In the genomic region with DNA sequence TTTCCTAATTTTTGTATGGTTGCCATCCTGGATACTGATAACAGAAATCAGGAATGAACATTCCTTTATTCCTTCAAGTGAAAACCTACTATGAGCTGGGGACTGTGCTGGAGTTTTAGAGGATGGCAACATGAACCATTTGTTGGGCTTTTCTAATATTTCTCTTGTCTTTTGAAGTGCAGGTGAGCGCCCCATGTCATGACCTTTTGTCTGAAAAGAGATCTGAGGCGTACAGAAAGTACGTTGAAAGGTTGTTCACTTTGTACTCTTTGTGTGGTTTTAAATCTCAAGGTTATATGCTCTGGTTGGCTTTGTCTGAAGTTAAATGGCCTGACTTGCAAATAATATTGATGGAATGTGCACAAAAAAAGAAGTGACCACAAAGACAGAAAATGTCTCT, we compare ENCODE assay signal across 1 cellular context.
TF ChIP-seq lines count a peak whose summit lies in the region.

No MANE protein-coding gene starts in this region.

TF ChIP-seq in HepG2, 621 proteins besides CTCF, POLR2A, EP300 and RAD21 (continued from another document and continues in another):
- TF ChIP-seq ZNF232 (CRISPR knock-in tag; IDR thresholded peaks at IDR 0.05; ENCODE audit: borderline replicate concordance) (no peak), SUZ12 (IDR thresholded peaks at IDR 0.05; ENCODE audit: low read depth, low read length) (no peak), KAT7 (CRISPR knock-in tag; IDR thresholded peaks at IDR 0.05; ENCODE audit: borderline replicate concordance) (no peak), ZNF331 (CRISPR knock-in tag; IDR thresholded peaks at IDR 0.05) (no peak), FOXP1 (IDR thresholded peaks at IDR 0.05) (no peak), FOXP1 (CRISPR knock-in tag; IDR thresholded peaks at IDR 0.05) (no peak), SCMH1 (CRISPR knock-in tag; IDR thresholded peaks at IDR 0.05; ENCODE audit: borderline replicate concordance) (no peak), STAT5B (CRISPR knock-in tag; IDR thresholded peaks at IDR 0.05) (no peak), ZEB1 (IDR thresholded peaks at IDR 0.05; ENCODE audit: insufficient replicate concordance, low read depth) (no peak), HOXA3 (CRISPR knock-in tag; IDR thresholded peaks at IDR 0.05) (no peak), ZNF7 (CRISPR knock-in tag; IDR thresholded peaks at IDR 0.05) (no peak), NR2F2 (IDR thresholded peaks at IDR 0.05; ENCODE audit: borderline replicate concordance, low read depth) (peak; percentile 91), PHF20 (CRISPR knock-in tag; IDR thresholded peaks at IDR 0.05) (no peak), ARNTL (CRISPR knock-in tag; IDR thresholded peaks at IDR 0.05) (no peak), SP4 (CRISPR knock-in tag; IDR thresholded peaks at IDR 0.05) (no peak), PAX8 (CRISPR knock-in tag; IDR thresholded peaks at IDR 0.05; ENCODE audit: borderline replicate concordance) (no peak), IRX3 (CRISPR knock-in tag; IDR thresholded peaks at IDR 0.05; ENCODE audit: borderline replicate concordance, low read depth) (no peak), ZNF572 (CRISPR knock-in tag; IDR thresholded peaks at IDR 0.05) (no peak), ZNF562 (CRISPR knock-in tag; IDR thresholded peaks at IDR 0.05; ENCODE audit: borderline replicate concordance) (no peak), CREM (IDR thresholded peaks at IDR 0.05) (peak; percentile 57), CREM (CRISPR knock-in tag; IDR thresholded peaks at IDR 0.05) (no peak), ZNF713 (CRISPR knock-in tag; IDR thresholded peaks at IDR 0.05) (no peak), HOXA5 (CRISPR knock-in tag; IDR thresholded peaks at IDR 0.05) (no peak), NFIC (IDR thresholded peaks at IDR 0.05; ENCODE audit: low read length) (peak; percentile 57; the same call in 1 of the 2 replicates), IRF2 (CRISPR knock-in tag; IDR thresholded peaks at IDR 0.05) (no peak), ZNF253 (CRISPR knock-in tag; IDR thresholded peaks at IDR 0.05; ENCODE audit: borderline replicate concordance) (no peak), NPAS2 (CRISPR knock-in tag; IDR thresholded peaks at IDR 0.05; ENCODE audit: borderline replicate concordance) (no peak), ONECUT2 (CRISPR knock-in tag; IDR thresholded peaks at IDR 0.05) (no peak), ZNF33A (CRISPR knock-in tag; IDR thresholded peaks at IDR 0.05; ENCODE audit: borderline replicate concordance) (no peak), ZNF781 (CRISPR knock-in tag; IDR thresholded peaks at IDR 0.05; ENCODE audit: borderline replicate concordance, not compliant biosample characterization) (no peak), ZNF468 (CRISPR knock-in tag; IDR thresholded peaks at IDR 0.05) (no peak), ZNF660 (CRISPR knock-in tag; IDR thresholded peaks at IDR 0.05; ENCODE audit: borderline replicate concordance, low read depth) (no peak), MED1 (CRISPR knock-in tag; IDR thresholded peaks at IDR 0.05) (peak; percentile 60), RXRB (CRISPR knock-in tag; IDR thresholded peaks at IDR 0.05; ENCODE audit: borderline replicate concordance) (peak; percentile 20; the same call in 1 of the 2 replicates), ZNF879 (CRISPR knock-in tag; IDR thresholded peaks at IDR 0.05) (no peak), ZNF337 (CRISPR knock-in tag; IDR thresholded peaks at IDR 0.05; ENCODE audit: borderline replicate concordance, low read depth) (no peak), NR2C2 (CRISPR knock-in tag; IDR thresholded peaks at IDR 0.05; ENCODE audit: borderline replicate concordance) (no peak), ZBTB8A (CRISPR knock-in tag; IDR thresholded peaks at IDR 0.05; ENCODE audit: borderline replicate concordance, low read depth) (no peak), ZNF441 (CRISPR knock-in tag; IDR thresholded peaks at IDR 0.05; ENCODE audit: borderline replicate concordance) (no peak), CENPT (CRISPR knock-in tag; IDR thresholded peaks at IDR 0.05; ENCODE audit: low read depth) (no peak), ZNF496 (CRISPR knock-in tag; IDR thresholded peaks at IDR 0.05; ENCODE audit: insufficient replicate concordance) (no peak), HDAC6 (IDR thresholded peaks at IDR 0.05; ENCODE audit: low read depth, low read length) (no peak), ZNF746 (CRISPR knock-in tag; IDR thresholded peaks at IDR 0.05) (no peak), ZNF260 (CRISPR knock-in tag; IDR thresholded peaks at IDR 0.05; ENCODE audit: borderline replicate concordance, low read depth) (no peak), NFIB (CRISPR knock-in tag; IDR thresholded peaks at IDR 0.05; ENCODE audit: borderline replicate concordance) (no peak), GATAD2A (CRISPR knock-in tag; IDR thresholded peaks at IDR 0.05) (no peak), ZSCAN30 (CRISPR knock-in tag; IDR thresholded peaks at IDR 0.05) (no peak), TARDBP (CRISPR knock-in tag; IDR thresholded peaks at IDR 0.05) (no peak), ZNF672 (CRISPR knock-in tag; IDR thresholded peaks at IDR 0.05) (no peak), TAF1 (CRISPR knock-in tag; IDR thresholded peaks at IDR 0.05) (no peak)
- TF ChIP-seq, protein P1, sequence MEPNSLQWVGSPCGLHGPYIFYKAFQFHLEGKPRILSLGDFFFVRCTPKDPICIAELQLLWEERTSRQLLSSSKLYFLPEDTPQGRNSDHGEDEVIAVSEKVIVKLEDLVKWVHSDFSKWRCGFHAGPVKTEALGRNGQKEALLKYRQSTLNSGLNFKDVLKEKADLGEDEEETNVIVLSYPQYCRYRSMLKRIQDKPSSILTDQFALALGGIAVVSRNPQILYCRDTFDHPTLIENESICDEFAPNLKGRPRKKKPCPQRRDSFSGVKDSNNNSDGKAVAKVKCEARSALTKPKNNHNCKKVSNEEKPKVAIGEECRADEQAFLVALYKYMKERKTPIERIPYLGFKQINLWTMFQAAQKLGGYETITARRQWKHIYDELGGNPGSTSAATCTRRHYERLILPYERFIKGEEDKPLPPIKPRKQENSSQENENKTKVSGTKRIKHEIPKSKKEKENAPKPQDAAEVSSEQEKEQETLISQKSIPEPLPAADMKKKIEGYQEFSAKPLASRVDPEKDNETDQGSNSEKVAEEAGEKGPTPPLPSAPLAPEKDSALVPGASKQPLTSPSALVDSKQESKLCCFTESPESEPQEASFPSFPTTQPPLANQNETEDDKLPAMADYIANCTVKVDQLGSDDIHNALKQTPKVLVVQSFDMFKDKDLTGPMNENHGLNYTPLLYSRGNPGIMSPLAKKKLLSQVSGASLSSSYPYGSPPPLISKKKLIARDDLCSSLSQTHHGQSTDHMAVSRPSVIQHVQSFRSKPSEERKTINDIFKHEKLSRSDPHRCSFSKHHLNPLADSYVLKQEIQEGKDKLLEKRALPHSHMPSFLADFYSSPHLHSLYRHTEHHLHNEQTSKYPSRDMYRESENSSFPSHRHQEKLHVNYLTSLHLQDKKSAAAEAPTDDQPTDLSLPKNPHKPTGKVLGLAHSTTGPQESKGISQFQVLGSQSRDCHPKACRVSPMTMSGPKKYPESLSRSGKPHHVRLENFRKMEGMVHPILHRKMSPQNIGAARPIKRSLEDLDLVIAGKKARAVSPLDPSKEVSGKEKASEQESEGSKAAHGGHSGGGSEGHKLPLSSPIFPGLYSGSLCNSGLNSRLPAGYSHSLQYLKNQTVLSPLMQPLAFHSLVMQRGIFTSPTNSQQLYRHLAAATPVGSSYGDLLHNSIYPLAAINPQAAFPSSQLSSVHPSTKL (CRISPR knock-in tag; IDR thresholded peaks at IDR 0.05), result peak; percentile 91
- TF ChIP-seq, protein P2, sequence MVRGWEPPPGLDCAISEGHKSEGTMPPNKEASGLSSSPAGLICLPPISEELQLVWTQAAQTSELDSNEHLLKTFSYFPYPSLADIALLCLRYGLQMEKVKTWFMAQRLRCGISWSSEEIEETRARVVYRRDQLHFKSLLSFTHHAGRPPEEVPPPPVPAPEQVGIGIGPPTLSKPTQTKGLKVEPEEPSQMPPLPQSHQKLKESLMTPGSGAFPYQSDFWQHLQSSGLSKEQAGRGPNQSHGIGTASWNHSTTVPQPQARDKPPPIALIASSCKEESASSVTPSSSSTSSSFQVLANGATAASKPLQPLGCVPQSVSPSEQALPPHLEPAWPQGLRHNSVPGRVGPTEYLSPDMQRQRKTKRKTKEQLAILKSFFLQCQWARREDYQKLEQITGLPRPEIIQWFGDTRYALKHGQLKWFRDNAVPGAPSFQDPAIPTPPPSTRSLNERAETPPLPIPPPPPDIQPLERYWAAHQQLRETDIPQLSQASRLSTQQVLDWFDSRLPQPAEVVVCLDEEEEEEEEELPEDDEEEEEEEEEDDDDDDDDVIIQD (CRISPR knock-in tag; IDR thresholded peaks at IDR 0.05; ENCODE audit: low read depth), result no peak; the same call in 1 of the 2 replicates
- TF ChIP-seq, protein P3, sequence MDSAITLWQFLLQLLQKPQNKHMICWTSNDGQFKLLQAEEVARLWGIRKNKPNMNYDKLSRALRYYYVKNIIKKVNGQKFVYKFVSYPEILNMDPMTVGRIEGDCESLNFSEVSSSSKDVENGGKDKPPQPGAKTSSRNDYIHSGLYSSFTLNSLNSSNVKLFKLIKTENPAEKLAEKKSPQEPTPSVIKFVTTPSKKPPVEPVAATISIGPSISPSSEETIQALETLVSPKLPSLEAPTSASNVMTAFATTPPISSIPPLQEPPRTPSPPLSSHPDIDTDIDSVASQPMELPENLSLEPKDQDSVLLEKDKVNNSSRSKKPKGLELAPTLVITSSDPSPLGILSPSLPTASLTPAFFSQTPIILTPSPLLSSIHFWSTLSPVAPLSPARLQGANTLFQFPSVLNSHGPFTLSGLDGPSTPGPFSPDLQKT (CRISPR knock-in tag; IDR thresholded peaks at IDR 0.05; ENCODE audit: borderline replicate concordance), result no peak
- TF ChIP-seq, protein P4, sequence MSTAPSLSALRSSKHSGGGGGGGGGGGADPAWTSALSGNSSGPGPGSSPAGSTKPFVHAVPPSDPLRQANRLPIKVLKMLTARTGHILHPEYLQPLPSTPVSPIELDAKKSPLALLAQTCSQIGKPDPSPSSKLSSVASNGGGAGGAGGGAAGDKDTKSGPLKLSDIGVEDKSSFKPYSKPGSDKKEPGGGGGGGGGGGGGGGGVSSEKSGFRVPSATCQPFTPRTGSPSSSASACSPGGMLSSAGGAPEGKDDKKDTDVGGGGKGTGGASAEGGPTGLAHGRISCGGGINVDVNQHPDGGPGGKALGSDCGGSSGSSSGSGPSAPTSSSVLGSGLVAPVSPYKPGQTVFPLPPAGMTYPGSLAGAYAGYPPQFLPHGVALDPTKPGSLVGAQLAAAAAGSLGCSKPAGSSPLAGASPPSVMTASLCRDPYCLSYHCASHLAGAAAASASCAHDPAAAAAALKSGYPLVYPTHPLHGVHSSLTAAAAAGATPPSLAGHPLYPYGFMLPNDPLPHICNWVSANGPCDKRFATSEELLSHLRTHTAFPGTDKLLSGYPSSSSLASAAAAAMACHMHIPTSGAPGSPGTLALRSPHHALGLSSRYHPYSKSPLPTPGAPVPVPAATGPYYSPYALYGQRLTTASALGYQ (CRISPR knock-in tag; IDR thresholded peaks at IDR 0.05), result no peak
- TF ChIP-seq, protein P5, sequence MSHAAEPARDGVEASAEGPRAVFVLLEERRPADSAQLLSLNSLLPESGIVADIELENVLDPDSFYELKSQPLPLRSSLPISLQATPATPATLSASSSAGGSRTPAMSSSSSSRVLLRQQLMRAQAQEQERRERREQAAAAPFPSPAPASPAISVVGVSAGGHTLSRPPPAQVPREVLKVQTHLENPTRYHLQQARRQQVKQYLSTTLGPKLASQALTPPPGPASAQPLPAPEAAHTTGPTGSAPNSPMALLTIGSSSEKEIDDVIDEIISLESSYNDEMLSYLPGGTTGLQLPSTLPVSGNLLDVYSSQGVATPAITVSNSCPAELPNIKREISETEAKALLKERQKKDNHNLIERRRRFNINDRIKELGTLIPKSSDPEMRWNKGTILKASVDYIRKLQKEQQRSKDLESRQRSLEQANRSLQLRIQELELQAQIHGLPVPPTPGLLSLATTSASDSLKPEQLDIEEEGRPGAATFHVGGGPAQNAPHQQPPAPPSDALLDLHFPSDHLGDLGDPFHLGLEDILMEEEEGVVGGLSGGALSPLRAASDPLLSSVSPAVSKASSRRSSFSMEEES (CRISPR knock-in tag; IDR thresholded peaks at IDR 0.05), result no peak
- TF ChIP-seq, protein P6, sequence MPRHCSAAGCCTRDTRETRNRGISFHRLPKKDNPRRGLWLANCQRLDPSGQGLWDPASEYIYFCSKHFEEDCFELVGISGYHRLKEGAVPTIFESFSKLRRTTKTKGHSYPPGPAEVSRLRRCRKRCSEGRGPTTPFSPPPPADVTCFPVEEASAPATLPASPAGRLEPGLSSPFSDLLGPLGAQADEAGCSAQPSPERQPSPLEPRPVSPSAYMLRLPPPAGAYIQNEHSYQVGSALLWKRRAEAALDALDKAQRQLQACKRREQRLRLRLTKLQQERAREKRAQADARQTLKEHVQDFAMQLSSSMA (CRISPR knock-in tag; IDR thresholded peaks at IDR 0.05), result no peak
- TF ChIP-seq, protein P7, sequence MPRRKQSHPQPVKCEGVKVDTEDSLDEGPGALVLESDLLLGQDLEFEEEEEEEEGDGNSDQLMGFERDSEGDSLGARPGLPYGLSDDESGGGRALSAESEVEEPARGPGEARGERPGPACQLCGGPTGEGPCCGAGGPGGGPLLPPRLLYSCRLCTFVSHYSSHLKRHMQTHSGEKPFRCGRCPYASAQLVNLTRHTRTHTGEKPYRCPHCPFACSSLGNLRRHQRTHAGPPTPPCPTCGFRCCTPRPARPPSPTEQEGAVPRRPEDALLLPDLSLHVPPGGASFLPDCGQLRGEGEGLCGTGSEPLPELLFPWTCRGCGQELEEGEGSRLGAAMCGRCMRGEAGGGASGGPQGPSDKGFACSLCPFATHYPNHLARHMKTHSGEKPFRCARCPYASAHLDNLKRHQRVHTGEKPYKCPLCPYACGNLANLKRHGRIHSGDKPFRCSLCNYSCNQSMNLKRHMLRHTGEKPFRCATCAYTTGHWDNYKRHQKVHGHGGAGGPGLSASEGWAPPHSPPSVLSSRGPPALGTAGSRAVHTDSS (CRISPR knock-in tag; conservative IDR thresholded peaks at IDR 0.05), result no peak
- TF ChIP-seq, protein P8, sequence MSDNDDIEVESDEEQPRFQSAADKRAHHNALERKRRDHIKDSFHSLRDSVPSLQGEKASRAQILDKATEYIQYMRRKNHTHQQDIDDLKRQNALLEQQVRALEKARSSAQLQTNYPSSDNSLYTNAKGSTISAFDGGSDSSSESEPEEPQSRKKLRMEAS (IDR thresholded peaks at IDR 0.05), result no peak
- TF ChIP-seq, protein P9, sequence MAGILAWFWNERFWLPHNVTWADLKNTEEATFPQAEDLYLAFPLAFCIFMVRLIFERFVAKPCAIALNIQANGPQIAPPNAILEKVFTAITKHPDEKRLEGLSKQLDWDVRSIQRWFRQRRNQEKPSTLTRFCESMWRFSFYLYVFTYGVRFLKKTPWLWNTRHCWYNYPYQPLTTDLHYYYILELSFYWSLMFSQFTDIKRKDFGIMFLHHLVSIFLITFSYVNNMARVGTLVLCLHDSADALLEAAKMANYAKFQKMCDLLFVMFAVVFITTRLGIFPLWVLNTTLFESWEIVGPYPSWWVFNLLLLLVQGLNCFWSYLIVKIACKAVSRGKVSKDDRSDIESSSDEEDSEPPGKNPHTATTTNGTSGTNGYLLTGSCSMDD (CRISPR knock-in tag; IDR thresholded peaks at IDR 0.05), result no peak
- TF ChIP-seq, protein P10, sequence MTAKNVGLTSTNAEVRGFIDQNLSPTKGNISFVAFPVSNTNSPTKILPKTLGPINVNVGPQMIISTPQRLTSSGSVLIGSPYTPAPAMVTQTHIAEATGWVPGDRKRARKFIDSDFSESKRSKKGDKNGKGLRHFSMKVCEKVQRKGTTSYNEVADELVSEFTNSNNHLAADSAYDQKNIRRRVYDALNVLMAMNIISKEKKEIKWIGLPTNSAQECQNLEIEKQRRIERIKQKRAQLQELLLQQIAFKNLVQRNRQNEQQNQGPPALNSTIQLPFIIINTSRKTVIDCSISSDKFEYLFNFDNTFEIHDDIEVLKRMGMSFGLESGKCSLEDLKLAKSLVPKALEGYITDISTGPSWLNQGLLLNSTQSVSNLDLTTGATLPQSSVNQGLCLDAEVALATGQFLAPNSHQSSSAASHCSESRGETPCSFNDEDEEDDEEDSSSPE (CRISPR knock-in tag; IDR thresholded peaks at IDR 0.05), result no peak
